8 cellular contexts compared by ENCODE assay signal in the genomic region with DNA sequence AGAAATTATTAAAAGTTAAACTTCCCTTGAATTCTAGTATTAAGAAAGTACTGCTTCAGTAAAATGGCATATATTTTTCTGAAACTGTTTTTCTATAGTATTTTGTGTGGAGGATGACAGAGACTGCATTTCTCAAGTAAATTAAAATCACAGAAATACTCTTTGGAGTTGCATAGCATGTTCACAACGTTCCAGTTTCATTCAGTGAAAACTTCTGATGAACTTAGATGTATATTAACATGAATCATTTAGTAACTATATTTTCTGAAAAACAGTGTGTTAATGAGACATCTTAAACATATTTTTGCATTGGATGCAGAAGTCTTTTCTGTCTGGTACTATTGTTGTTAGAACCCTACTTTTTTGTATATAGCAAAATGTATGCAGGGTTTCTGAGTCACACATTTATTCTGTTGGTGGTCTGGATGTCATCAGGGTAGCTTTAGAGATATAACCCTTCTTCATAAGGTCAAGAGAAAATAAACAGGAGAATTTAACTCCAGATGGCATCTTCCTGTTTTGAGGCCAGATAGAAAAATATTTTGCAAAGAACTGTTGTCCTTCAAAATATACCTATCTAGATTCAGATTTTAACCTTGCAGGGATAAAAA. TPM values are rescaled to one million over a fixed set of nuclear protein-coding genes. Genes with fewer than 3 reads are reported as not detected.
DNase-seq lines count a peak whose midpoint lies in the region; ATAC-seq and TF ChIP-seq lines count a peak whose summit lies in the region.

No MANE protein-coding gene starts in this region.

- peaks cover 6% of the 10 kb centered on the region for H3K4me1 Mint-ChIP-seq in T-helper 2 cell treated with Interferon-gamma antibody and Interleukin-4, amounts not matched to agents 5 μg/mL and 100 μg/mL, for 36 hours (ENCODE audit: low read depth)
- H3K4me1 Mint-ChIP-seq in brain: peaks cover 12% of the 10 kb centered on the region
- H3K4me1 Mint-ChIP-seq in stimulated activated effector memory CD8-positive, alpha-beta T cell treated with anti-CD3 and anti-CD28 coated beads, Interleukin-12 subunit alpha, Interleukin-12 subunit beta, amount 100 ng/mL, for 72 hours: no peaks in the 10 kb centered on the region

- peak; percentile 24 for ATAC-seq in HG02885 (IDR thresholded peaks at IDR 0.05; ENCODE audit: poor library complexity, unreplicated experiment)
- peak; percentile 31 for ATAC-seq in stimulated activated effector memory CD8-positive, alpha-beta T cell treated with anti-CD3 and anti-CD28 coated beads, Interleukin-12 subunit alpha, Interleukin-12 subunit beta, amount 100 ng/mL, for 72 hours

- no peaks in the 10 kb centered on the region for H3K36me3 Mint-ChIP-seq in T-helper 2 cell treated with Interferon-gamma antibody and Interleukin-4, amounts not matched to agents 5 μg/mL and 100 μg/mL, for 36 hours (ENCODE audit: low read depth)
- peaks cover 3% of the 10 kb centered on the region for H3K36me3 Mint-ChIP-seq in brain
- no peaks in the 10 kb centered on the region for H3K36me3 Mint-ChIP-seq in stimulated activated effector memory CD8-positive, alpha-beta T cell treated with anti-CD3 and anti-CD28 coated beads, Interleukin-12 subunit alpha, Interleukin-12 subunit beta, amount 100 ng/mL, for 72 hours

- H3K27me3 Mint-ChIP-seq in T-helper 2 cell treated with Interferon-gamma antibody and Interleukin-4, amounts not matched to agents 5 μg/mL and 100 μg/mL, for 36 hours (ENCODE audit: low read depth): peaks cover 3% of the 10 kb centered on the region
- no peaks in the 10 kb centered on the region for H3K27me3 Mint-ChIP-seq in brain

- no peak for DNase-seq in T-helper 2 cell treated with Interferon-gamma antibody and Interleukin-4, amounts not matched to agents 5 μg/mL and 100 μg/mL, for 36 hours (ENCODE audit: low spot score)
- DNase-seq in T-helper 2 cell (no peak), NCI-H1436 treated with DMSO at 0.1 percent for 48 hours (lab: John Stamatoyannopoulos, UW) (no peak), NCI-H1105 treated with DMSO at 0.1 percent for 48 hours (lab: John Stamatoyannopoulos, UW) (no peak)
- no peak for DNase-seq in stimulated activated effector memory CD8-positive, alpha-beta T cell treated with anti-CD3 and anti-CD28 coated beads, Interleukin-12 subunit alpha, Interleukin-12 subunit beta, amount 100 ng/mL, for 72 hours (ENCODE audit: low spot score in 2 of 2)
- DNase-seq in activated effector memory CD4-positive, alpha-beta T cell treated with anti-CD3 and anti-CD28 coated beads, Interleukin-2, amount 50 U/mL, for 16 hours: no peak

- no peak for TF ChIP-seq CTCF in brain (conservative IDR thresholded peaks at IDR 0.05)

- no peaks in the 10 kb centered on the region for H3K9me3 Mint-ChIP-seq in T-helper 2 cell treated with Interferon-gamma antibody and Interleukin-4, amounts not matched to agents 5 μg/mL and 100 μg/mL, for 36 hours
- peaks cover 0 to 3% (median 0%) of the 10 kb centered on the region in 5 experiments for H3K9me3 Mint-ChIP-seq in brain
- no peaks in the 10 kb centered on the region for H3K9me3 Mint-ChIP-seq in stimulated activated effector memory CD8-positive, alpha-beta T cell treated with anti-CD3 and anti-CD28 coated beads, Interleukin-12 subunit alpha, Interleukin-12 subunit beta, amount 100 ng/mL, for 72 hours

- no peak overlapping the region for H3K27ac Mint-ChIP-seq in T-helper 2 cell treated with Interferon-gamma antibody and Interleukin-4, amounts not matched to agents 5 μg/mL and 100 μg/mL, for 36 hours
- H3K27ac Mint-ChIP-seq in brain: peak overlapping the region in 3 of 5 experiments; percentile 47 to 96 (median 84)
- peak overlapping the region; percentile 12 for H3K27ac Mint-ChIP-seq in stimulated activated effector memory CD8-positive, alpha-beta T cell treated with anti-CD3 and anti-CD28 coated beads, Interleukin-12 subunit alpha, Interleukin-12 subunit beta, amount 100 ng/mL, for 72 hours

- peak overlapping the region; percentile 24 for H3K4me3 Mint-ChIP-seq in T-helper 2 cell treated with Interferon-gamma antibody and Interleukin-4, amounts not matched to agents 5 μg/mL and 100 μg/mL, for 36 hours
- peak overlapping the region in 3 of 5 experiments; percentile 76 to 94 (median 78) for H3K4me3 Mint-ChIP-seq in brain
- peak overlapping the region; percentile 36 for H3K4me3 Mint-ChIP-seq in stimulated activated effector memory CD8-positive, alpha-beta T cell treated with anti-CD3 and anti-CD28 coated beads, Interleukin-12 subunit alpha, Interleukin-12 subunit beta, amount 100 ng/mL, for 72 hours

RNA-seq across cellular contexts. Expression of gene COL3A1, which starts 5.1 kb away (rescaled TPM):
- 13.5 TPM for polyA plus RNA-seq in brain (ENCODE audit: insufficient read depth, low read depth, low replicate concordance)

Comparison
In these comparisons a context has a peak if more than half of its experiments do, and no peak if none do; other contexts are left out.
1. H3K4me3 Mint-ChIP-seq: peak in every context shown above with its lines; median percentile 78 in brain; 36 in stimulated activated effector memory CD8-positive, alpha-beta T cell treated with anti-CD3 and anti-CD28 coated beads, Interleukin-12 subunit alpha, Interleukin-12 subunit beta, amount 100 ng/mL, for 72 hours; 24 in T-helper 2 cell treated with Interferon-gamma antibody and Interleukin-4, amounts not matched to agents 5 μg/mL and 100 μg/mL, for 36 hours.